In the genomic region with DNA sequence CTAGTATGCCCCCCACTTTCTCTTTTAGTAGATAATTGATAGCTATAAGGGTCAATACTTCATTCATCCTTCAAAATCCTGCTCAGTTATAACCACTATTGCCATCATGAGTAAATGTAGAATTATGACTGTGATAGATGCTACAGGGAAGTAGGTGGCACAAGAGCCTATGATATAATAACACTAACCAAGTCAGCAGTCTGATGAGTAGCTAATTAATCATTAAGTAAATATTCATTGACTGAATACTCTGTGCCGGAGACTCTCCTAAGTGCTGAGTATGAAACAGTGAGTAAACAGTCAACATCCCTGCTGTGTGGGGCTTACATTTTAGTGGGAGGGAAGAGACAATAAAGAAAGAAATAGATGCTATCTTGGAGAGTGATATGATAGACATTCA, we compare ENCODE assay signal across 22 cellular contexts.
DNase-seq lines count a peak whose midpoint lies in the region; ATAC-seq and TF ChIP-seq lines count a peak whose summit lies in the region.
"Had no signal": no experiment of that assay in that cellular context is flagged by ENCODE, and none has a peak within 500 bp of the region (broad histone marks: within the 10 kb centered on the region; RNA-seq: fewer than 3 reads in every experiment).

No MANE protein-coding gene starts in this region.

- in situ Hi-C loops in Panc1 (cut with HindIII; ENCODE audit: low pct_unique_long_range_greater_than_20kb, low sequenced_read_pairs) = no loop called here

- WGBS in endodermal cell (ENCODE audit: insufficient coverage in 1 of 2, insufficient read length in 1 of 2), 2 experiments = 81 to 100% methylated on average over 1 of the region's 1 CpG
- WGBS in thyroid gland, 2 donors = 92 to 95% methylated on average over 1 of the region's 1 CpG

- H3K4me3 ChIP-seq in Panc1 (ENCODE audit: low read depth in 2 of 2, low read length in 2 of 2) (no peak overlapping the region), endodermal cell (ENCODE audit: low read length) (no peak overlapping the region), thyroid gland (replicated peaks in 1 of 3) (no peak overlapping the region)
- H3K4me3 ChIP-seq: GM23338, HAP-1, SK-N-MC had no signal

- peak overlapping the region; percentile 42 for H3K27ac Mint-ChIP-seq in endodermal cell
- H3K27ac Mint-ChIP-seq: CD4-positive, CD25-positive, alpha-beta regulatory T cell; GM23338 had no signal

- no peak overlapping the region for H3K9ac ChIP-seq in endodermal cell (ENCODE audit: extremely low read depth, low read length, poor library complexity, severe bottlenecking)
- H3K9ac ChIP-seq: KMS-11 had no signal

- BruUV-seq in Panc1 (replicated peaks; lab: Mats Ljungman, UMichigan) = no TSS peak

- no peak for TF ChIP-seq POLR2A in thyroid gland (IDR thresholded peaks at IDR 0.05)

- H3K36me3 ChIP-seq in Panc1 (ENCODE audit: control insufficient read depth, insufficient read depth, low read length) (no peaks in the 10 kb centered on the region), endodermal cell (ENCODE audit: control insufficient read depth, insufficient read depth, low read length) (no peaks in the 10 kb centered on the region), thyroid gland (no peaks in the 10 kb centered on the region)
- H3K36me3 ChIP-seq: HAP-1 had no signal

- H3K4me1 Mint-ChIP-seq in endodermal cell = peaks cover 8% of the 10 kb centered on the region
- H3K4me1 Mint-ChIP-seq: CD4-positive, CD25-positive, alpha-beta regulatory T cell had no signal

- ATAC-seq in Panc1 = 0 out of 2 replicates have a peak, but pooled peaks have one; percentile 30
- ATAC-seq: GM23338 had no signal

- H3K4me1 ChIP-seq in Panc1 (ENCODE audit: control insufficient read depth, insufficient read depth, low read length) = no peaks in the 10 kb centered on the region
- H3K4me1 ChIP-seq in endodermal cell (ENCODE audit: control insufficient read depth, insufficient read depth, low read length) = peaks cover 3% of the 10 kb centered on the region
- no peaks in the 10 kb centered on the region for H3K4me1 ChIP-seq in thyroid gland
- H3K4me1 ChIP-seq: HAP-1 had no signal

- H3K27me3 ChIP-seq in Panc1 (ENCODE audit: control insufficient read depth, insufficient read depth, low read length) = no peaks in the 10 kb centered on the region
- H3K27me3 ChIP-seq in endodermal cell (ENCODE audit: control insufficient read depth, insufficient read depth, low read length, poor library complexity, severe bottlenecking) = no peaks in the 10 kb centered on the region
- H3K27me3 ChIP-seq in thyroid gland = no peaks in the 10 kb centered on the region

- POLR2A ChIA-PET in Panc1 (lab: Charles Lee) = no interaction called here

- peak; percentile 20 for DNase-seq in NCI-H69 (lab: John Stamatoyannopoulos, UW)
- peak; percentile 56 for DNase-seq in Panc1 (ENCODE audit: low read depth, low spot score)
- no peak for DNase-seq in endodermal cell
- DNase-seq in renal cortical epithelial cell (ENCODE audit: low read depth) = peak; percentile 41
- no peak for DNase-seq in activated CD8-positive, alpha-beta memory T cell treated with anti-CD3 and anti-CD28 coated beads for 24 hours
- DNase-seq in activated T-cell treated with anti-CD3 and anti-CD28 coated beads, Interleukin-2, amount 50 U/mL, for 1 hour = no peak
- DNase-seq in thyroid gland = no peak
- DNase-seq: CD4-positive, CD25-positive, alpha-beta regulatory T cell; COR-L47; DND-41; IMR-90; MV-4-11; NCI-H1694 treated with DMSO at 0.1 percent for 48 hours; NCI-H2081 treated with DMSO at 0.1 percent for 48 hours; NCI-H2171 treated with DMSO at 0.1 percent for 48 hours; NCI-H526 treated with DMSO at 0.1 percent for 48 hours; NK-92 treated with Interleukin-12 subunit alpha and Interleukin-12 subunit beta, amount 100 ng/mL, for 24 hours; SHP77 treated with DMSO at 0.1 percent for 48 hours had no signal

- intact Hi-C loops in Panc1 (cut with micrococcal nuclease; ENCODE audit: unreplicated experiment) = no loop called here
- intact Hi-C loops in thyroid gland (cut with DNase I) = no loop called here

- H3K4me3 Mint-ChIP-seq in endodermal cell = no peak overlapping the region
- H3K4me3 Mint-ChIP-seq: CD4-positive, CD25-positive, alpha-beta regulatory T cell; GM23338 had no signal

- no peaks in the 10 kb centered on the region for H3K27me3 Mint-ChIP-seq in endodermal cell (ENCODE audit: insufficient read depth)
- H3K27me3 Mint-ChIP-seq: CD4-positive, CD25-positive, alpha-beta regulatory T cell had no signal

- H3K36me3 Mint-ChIP-seq in endodermal cell (ENCODE audit: low read depth) = no peaks in the 10 kb centered on the region
- H3K36me3 Mint-ChIP-seq: CD4-positive, CD25-positive, alpha-beta regulatory T cell had no signal

- H3K27ac ChIP-seq in Panc1 (ENCODE audit: low read length) (no peak overlapping the region), endodermal cell (ENCODE audit: low read depth, low read length) (no peak overlapping the region), thyroid gland (no peak overlapping the region)
- H3K27ac ChIP-seq: KMS-11, SK-N-MC had no signal

- H3K9me3 ChIP-seq in Panc1 (ENCODE audit: control insufficient read depth, insufficient read depth, low read depth, low read length) = no peaks in the 10 kb centered on the region
- no peaks in the 10 kb centered on the region for H3K9me3 ChIP-seq in endodermal cell (ENCODE audit: control insufficient read depth, low read length)
- H3K9me3 ChIP-seq in thyroid gland = no peaks in the 10 kb centered on the region
- H3K9me3 ChIP-seq: HAP-1 had no signal

- TF ChIP-seq CTCF in Panc1 (IDR thresholded peaks at IDR 0.05) = no peak
- TF ChIP-seq CTCF in endodermal cell (conservative IDR thresholded peaks at IDR 0.05) = no peak
- TF ChIP-seq CTCF in thyroid gland (IDR thresholded peaks at IDR 0.05) = no peak

- CTCF ChIA-PET in Panc1 (lab: Charles Lee) = no interaction called here

- peaks cover 3% of the 10 kb centered on the region for H3K9me3 Mint-ChIP-seq in endodermal cell
- H3K9me3 Mint-ChIP-seq: GM23338 had no signal

Comparison
In these comparisons a context has a peak if more than half of its experiments do, and no peak if none do; other contexts are left out.
1. DNase-seq: peak in NCI-H69 (single experiment), Panc1 (single experiment) and renal cortical epithelial cell (single experiment); none in endodermal cell (single experiment), activated CD8-positive, alpha-beta memory T cell treated with anti-CD3 and anti-CD28 coated beads for 24 hours (single experiment), activated T-cell treated with anti-CD3 and anti-CD28 coated beads, Interleukin-2, amount 50 U/mL, for 1 hour (single experiment) and thyroid gland (0 of 2).